Comparison of ENCODE assay signal across 15 cellular contexts in genomic region chr20:62201173-62202082, GRCh38. TPM values are rescaled to one million over a fixed set of nuclear protein-coding genes. Genes with fewer than 3 reads are reported as not detected.
DNase-seq lines count a peak whose midpoint lies in the region; ATAC-seq, FAIRE-seq and TF ChIP-seq lines count a peak whose summit lies in the region.
"Had no signal": no experiment of that assay in that cellular context is flagged by ENCODE, and none has a peak within 500 bp of the region (broad histone marks: within the 10 kb centered on the region; RNA-seq: fewer than 3 reads in every experiment).

No MANE protein-coding gene starts in this region.

- FAIRE-seq in small intestine (lab: Jason Lieb, UNC) = no peak
- FAIRE-seq: H54 had no signal

- H3K27ac Mint-ChIP-seq in activated naive CD8-positive, alpha-beta T cell treated with anti-CD3 and anti-CD28 coated beads, Interleukin-2, amount 10 ng/mL, durations not matched to agents 7 days and 5 days = peak overlapping the region; percentile 38
- no peak overlapping the region for H3K27ac Mint-ChIP-seq in activated naive CD8-positive, alpha-beta T cell treated with anti-CD3 and anti-CD28 coated beads for 36 hours
- peak overlapping the region; percentile 52 for H3K27ac Mint-ChIP-seq in stimulated activated naive B cell treated with anti-CD40 and anti-IgM and Interleukin-4, amounts not matched to agents 10 μg/mL and 1 μg/mL and 100 μg/mL, for 72 hours
- H3K27ac Mint-ChIP-seq: WTC11 had no signal

- no peak overlapping the region for H2AFZ ChIP-seq in OCI-LY1 (ENCODE audit: low read length)

- peaks cover 3% of the 10 kb centered on the region for H3K4me1 Mint-ChIP-seq in activated naive CD8-positive, alpha-beta T cell treated with anti-CD3 and anti-CD28 coated beads, Interleukin-2, amount 10 ng/mL, durations not matched to agents 7 days and 5 days
- H3K4me1 Mint-ChIP-seq in activated naive CD8-positive, alpha-beta T cell treated with anti-CD3 and anti-CD28 coated beads for 36 hours = no peaks in the 10 kb centered on the region
- H3K4me1 Mint-ChIP-seq in stimulated activated naive B cell treated with anti-CD40 and anti-IgM and Interleukin-4, amounts not matched to agents 10 μg/mL and 1 μg/mL and 100 μg/mL, for 72 hours = peaks cover 22 to 34% of the 10 kb centered on the region in 2 donors
- H3K4me1 Mint-ChIP-seq: WTC11 had no signal

- peaks cover 44% of the 10 kb centered on the region for H3K36me3 ChIP-seq in OCI-LY1 (ENCODE audit: insufficient read depth, low read length)
- H3K36me3 ChIP-seq in small intestine (ENCODE audit: control insufficient read depth in 2 of 2, insufficient read depth in 2 of 2, low read length in 2 of 2) = peaks cover 19 to 24% of the 10 kb centered on the region in 2 donors

- no peaks in the 10 kb centered on the region for H3K27me3 Mint-ChIP-seq in activated naive CD8-positive, alpha-beta T cell treated with anti-CD3 and anti-CD28 coated beads, Interleukin-2, amount 10 ng/mL, durations not matched to agents 7 days and 5 days
- no peaks in the 10 kb centered on the region for H3K27me3 Mint-ChIP-seq in activated naive CD8-positive, alpha-beta T cell treated with anti-CD3 and anti-CD28 coated beads for 36 hours
- no peaks in the 10 kb centered on the region for H3K27me3 Mint-ChIP-seq in stimulated activated naive B cell treated with anti-CD40 and anti-IgM and Interleukin-4, amounts not matched to agents 10 μg/mL and 1 μg/mL and 100 μg/mL, for 72 hours

- H3K4me2 ChIP-seq in OCI-LY1 (ENCODE audit: low read length) = peak overlapping the region; percentile 52; the same call in 1 of the 2 replicates

- WGBS in small intestine, 3 donors = 86 to 91% (median 91%) methylated on average over 38 of the region's 38 CpGs

- H3K4me3 ChIP-seq in OCI-LY1 (ENCODE audit: low read depth, low read length, poor library complexity, severe bottlenecking) = no peak overlapping the region
- H3K4me3 ChIP-seq in small intestine (ENCODE audit: low read depth in 1 of 2, low read length in 2 of 2) = no peak overlapping the region
- H3K4me3 ChIP-seq: heart right ventricle, skin epidermis had no signal

- no peak for ATAC-seq in activated naive CD8-positive, alpha-beta T cell treated with anti-CD3 and anti-CD28 coated beads, Interleukin-2, amount 10 ng/mL, durations not matched to agents 7 days and 5 days (ENCODE audit: low read depth)
- ATAC-seq in HG03342 (IDR thresholded peaks at IDR 0.05; ENCODE audit: unreplicated experiment) = peak; percentile 65
- ATAC-seq in stimulated activated naive B cell treated with anti-CD40 and anti-IgM and Interleukin-4, amounts not matched to agents 10 μg/mL and 1 μg/mL and 100 μg/mL, for 72 hours (replicated peaks) = peak; percentile 86 to 88
- ATAC-seq: WTC11 had no signal

- H3K4me1 ChIP-seq in OCI-LY1 (ENCODE audit: insufficient read depth, low read length, severe bottlenecking) (peaks cover 17% of the 10 kb centered on the region), small intestine (ENCODE audit: control insufficient read depth in 2 of 2, insufficient read depth in 1 of 2, low read depth in 1 of 2, low read length in 1 of 2) (no peaks in the 10 kb centered on the region)
- H3K4me1 ChIP-seq: heart right ventricle had no signal

- H4K20me1 ChIP-seq in OCI-LY1 (ENCODE audit: insufficient read depth, low read length) = no peaks in the 10 kb centered on the region

- H3K9me3 ChIP-seq in OCI-LY1 (ENCODE audit: low read length) = no peaks in the 10 kb centered on the region
- no peaks in the 10 kb centered on the region for H3K9me3 ChIP-seq in small intestine (ENCODE audit: control insufficient read depth, low read depth)
- H3K9me3 ChIP-seq: heart right ventricle had no signal

- no peak for TF ChIP-seq CTCF in OCI-LY1 (IDR thresholded peaks at IDR 0.05; ENCODE audit: low read length)

- H3K27me3 ChIP-seq in OCI-LY1 (ENCODE audit: insufficient read depth, low read length) (no peaks in the 10 kb centered on the region), small intestine (ENCODE audit: control insufficient read depth in 2 of 2, insufficient read depth in 2 of 2, low read length in 2 of 2) (no peaks in the 10 kb centered on the region)
- H3K27me3 ChIP-seq: heart right ventricle had no signal

- peaks cover 18% of the 10 kb centered on the region for H3K36me3 Mint-ChIP-seq in activated naive CD8-positive, alpha-beta T cell treated with anti-CD3 and anti-CD28 coated beads, Interleukin-2, amount 10 ng/mL, durations not matched to agents 7 days and 5 days
- peaks cover 14% of the 10 kb centered on the region for H3K36me3 Mint-ChIP-seq in activated naive CD8-positive, alpha-beta T cell treated with anti-CD3 and anti-CD28 coated beads for 36 hours
- peaks cover 53 to 70% of the 10 kb centered on the region in 2 donors for H3K36me3 Mint-ChIP-seq in stimulated activated naive B cell treated with anti-CD40 and anti-IgM and Interleukin-4, amounts not matched to agents 10 μg/mL and 1 μg/mL and 100 μg/mL, for 72 hours

- H3K4me3 Mint-ChIP-seq in activated naive CD8-positive, alpha-beta T cell treated with anti-CD3 and anti-CD28 coated beads, Interleukin-2, amount 10 ng/mL, durations not matched to agents 7 days and 5 days = no peak overlapping the region
- H3K4me3 Mint-ChIP-seq in activated naive CD8-positive, alpha-beta T cell treated with anti-CD3 and anti-CD28 coated beads for 36 hours = no peak overlapping the region
- peak overlapping the region; percentile 17 to 49 for H3K4me3 Mint-ChIP-seq in stimulated activated naive B cell treated with anti-CD40 and anti-IgM and Interleukin-4, amounts not matched to agents 10 μg/mL and 1 μg/mL and 100 μg/mL, for 72 hours
- H3K4me3 Mint-ChIP-seq: WTC11 had no signal

- H3K9me3 Mint-ChIP-seq in activated naive CD8-positive, alpha-beta T cell treated with anti-CD3 and anti-CD28 coated beads, Interleukin-2, amount 10 ng/mL, durations not matched to agents 7 days and 5 days = no peaks in the 10 kb centered on the region
- no peaks in the 10 kb centered on the region for H3K9me3 Mint-ChIP-seq in activated naive CD8-positive, alpha-beta T cell treated with anti-CD3 and anti-CD28 coated beads for 36 hours
- no peaks in the 10 kb centered on the region for H3K9me3 Mint-ChIP-seq in stimulated activated naive B cell treated with anti-CD40 and anti-IgM and Interleukin-4, amounts not matched to agents 10 μg/mL and 1 μg/mL and 100 μg/mL, for 72 hours
- H3K9me3 Mint-ChIP-seq: WTC11 had no signal

- H3K79me2 ChIP-seq in OCI-LY1 (ENCODE audit: insufficient read depth, low read length) = no peaks in the 10 kb centered on the region

- H3K9ac ChIP-seq in OCI-LY1 (ENCODE audit: low read length) = no peak overlapping the region

- POLR2A ChIA-PET in activated naive CD8-positive, alpha-beta T cell treated with anti-CD3 and anti-CD28 coated beads, Interleukin-2, amount 10 ng/mL, durations not matched to agents 7 days and 5 days (lab: Charles Lee) = no interaction called here

- peak overlapping the region; percentile 66 for H3K27ac ChIP-seq in OCI-LY1 (ENCODE audit: low read depth, low read length, poor library complexity, severe bottlenecking)
- no peak overlapping the region for H3K27ac ChIP-seq in small intestine (ENCODE audit: low read depth in 1 of 2, low read length in 1 of 2)
- H3K27ac ChIP-seq: heart right ventricle, skin epidermis had no signal

- no peak for DNase-seq in activated naive CD8-positive, alpha-beta T cell treated with anti-CD3 and anti-CD28 coated beads, Interleukin-2, amount 10 ng/mL, durations not matched to agents 7 days and 5 days
- no peak for DNase-seq in activated naive CD8-positive, alpha-beta T cell treated with anti-CD3 and anti-CD28 coated beads for 36 hours
- no peak for DNase-seq in stimulated activated naive B cell treated with anti-CD40 and anti-IgM and Interleukin-4, amounts not matched to agents 10 μg/mL and 1 μg/mL and 100 μg/mL, for 72 hours
- no peak for DNase-seq in SK-N-DZ (ENCODE audit: low spot score)
- no peak for DNase-seq in EL
- DNase-seq in small intestine = no peak
- DNase-seq: activated gamma-delta T cell; stimulated activated naive CD4-positive, alpha-beta T cell treated with Interleukin-2 at 50 U/mL for 16 hours had no signal

- H3K9me2 ChIP-seq in OCI-LY1 (ENCODE audit: low read depth, low read length) = no peaks in the 10 kb centered on the region

- H3F3A ChIP-seq in OCI-LY1 (ENCODE audit: insufficient read depth, low read length) = no peaks in the 10 kb centered on the region

RNA-seq across cellular contexts. Expression of gene MTG2, which starts 18.6 kb away (rescaled TPM):
- total RNA-seq in activated naive CD8-positive, alpha-beta T cell treated with anti-CD3 and anti-CD28 coated beads, Interleukin-2, amount 10 ng/mL, durations not matched to agents 7 days and 5 days = 10 to 100 TPM; 34.9 to 39.5 TPM
- 10 to 100 TPM; 36.1 to 39.9 TPM for total RNA-seq in activated naive CD8-positive, alpha-beta T cell treated with anti-CD3 and anti-CD28 coated beads for 36 hours
- 39.2 and 49.2 TPM in 2 replicates for polyA plus RNA-seq in SK-N-DZ (2014; cell fraction: cytosol; rRNA removed)
- 24.7 and 44.5 TPM in 2 replicates for polyA plus RNA-seq in SK-N-DZ (2014; cell fraction: nucleus; rRNA removed)
- polyA plus RNA-seq in small intestine = 10 to 100 TPM; 24.9 to 39.4 (median 34.4) TPM

RNA-seq across cellular contexts. Expression of gene HRH3, which starts 18.6 kb away (rescaled TPM):
- not detected for total RNA-seq in activated naive CD8-positive, alpha-beta T cell treated with anti-CD3 and anti-CD28 coated beads, Interleukin-2, amount 10 ng/mL, durations not matched to agents 7 days and 5 days
- total RNA-seq in activated naive CD8-positive, alpha-beta T cell treated with anti-CD3 and anti-CD28 coated beads for 36 hours = not detected
- 25.7 and 26.4 TPM in 2 replicates for polyA plus RNA-seq in SK-N-DZ (2014; cell fraction: cytosol; rRNA removed)
- polyA plus RNA-seq in SK-N-DZ (2014; cell fraction: nucleus; rRNA removed) = 47.8 and 48.8 TPM in 2 replicates
- under 1 TPM in 1 of 3 donors, not detected in 2; 0.31 TPM for polyA plus RNA-seq in small intestine
- total RNA-seq: dermis microvascular lymphatic vessel endothelial cell, heart right ventricle had no signal
- polyA plus RNA-seq: heart right ventricle had no signal

RNA-seq across cellular contexts. Expression of gene OSBPL2, which starts 36.9 kb away (rescaled TPM):
- 10 to 100 TPM; 47.2 to 49.5 TPM for total RNA-seq in activated naive CD8-positive, alpha-beta T cell treated with anti-CD3 and anti-CD28 coated beads, Interleukin-2, amount 10 ng/mL, durations not matched to agents 7 days and 5 days
- total RNA-seq in activated naive CD8-positive, alpha-beta T cell treated with anti-CD3 and anti-CD28 coated beads for 36 hours = 10 to 100 TPM; 19.2 to 20.4 TPM
- polyA plus RNA-seq in SK-N-DZ (2014; cell fraction: cytosol; rRNA removed) = 28.1 and 29.7 TPM in 2 replicates
- 48.6 and 51.1 TPM in 2 replicates for polyA plus RNA-seq in SK-N-DZ (2014; cell fraction: nucleus; rRNA removed)
- 10 to 100 TPM; 19.9 to 30.4 (median 28.1) TPM for polyA plus RNA-seq in small intestine

RNA-seq across cellular contexts. Expression of gene SS18L1, which starts 57.9 kb away (rescaled TPM):
- 10 to 100 TPM; 21.0 to 23.3 TPM for total RNA-seq in activated naive CD8-positive, alpha-beta T cell treated with anti-CD3 and anti-CD28 coated beads, Interleukin-2, amount 10 ng/mL, durations not matched to agents 7 days and 5 days
- total RNA-seq in activated naive CD8-positive, alpha-beta T cell treated with anti-CD3 and anti-CD28 coated beads for 36 hours = 10 to 100 TPM; 12.1 to 12.3 TPM
- polyA plus RNA-seq in SK-N-DZ (2014; cell fraction: cytosol; rRNA removed) = 44.5 and 49.5 TPM in 2 replicates
- polyA plus RNA-seq in SK-N-DZ (2014; cell fraction: nucleus; rRNA removed) = 51.7 and 69.4 TPM in 2 replicates
- 10 to 100 TPM in 1 of 3 donors, 1 to 10 TPM in 2; 7.5 to 13.0 (median 9.7) TPM for polyA plus RNA-seq in small intestine

RNA-seq across cellular contexts. Expression of gene PSMA7, which starts 58.2 kb away (rescaled TPM):
- 100 to 1,000 TPM; 219 to 236 TPM for total RNA-seq in activated naive CD8-positive, alpha-beta T cell treated with anti-CD3 and anti-CD28 coated beads, Interleukin-2, amount 10 ng/mL, durations not matched to agents 7 days and 5 days
- total RNA-seq in activated naive CD8-positive, alpha-beta T cell treated with anti-CD3 and anti-CD28 coated beads for 36 hours = 100 to 1,000 TPM; 362 to 367 TPM
- polyA plus RNA-seq in SK-N-DZ (2014; cell fraction: cytosol; rRNA removed) = 1,037 and 1,133 TPM in 2 replicates
- polyA plus RNA-seq in SK-N-DZ (2014; cell fraction: nucleus; rRNA removed) = 962 and 1,204 TPM in 2 replicates
- polyA plus RNA-seq in small intestine = 100 to 1,000 TPM; 307 to 378 (median 313) TPM

Comparison
In these comparisons a context has a peak if more than half of its experiments do, and no peak if none do; other contexts are left out.
1. H3K4me3 Mint-ChIP-seq: peak in stimulated activated naive B cell treated with anti-CD40 and anti-IgM and Interleukin-4, amounts not matched to agents 10 μg/mL and 1 μg/mL and 100 μg/mL, for 72 hours (2 of 2); none in activated naive CD8-positive, alpha-beta T cell treated with anti-CD3 and anti-CD28 coated beads, Interleukin-2, amount 10 ng/mL, durations not matched to agents 7 days and 5 days (single experiment) and activated naive CD8-positive, alpha-beta T cell treated with anti-CD3 and anti-CD28 coated beads for 36 hours (single experiment).